In genomic region chr6:29666826-29667130, GRCh38 we compare ENCODE assay signal across 33 cellular contexts. TPM values are rescaled to one million over a fixed set of nuclear protein-coding genes. Genes with fewer than 3 reads are reported as not detected.
"Had no signal": no experiment of that assay in that cellular context is flagged by ENCODE, and none has a peak within 500 bp of the region (broad histone marks: within the 10 kb centered on the region; RNA-seq: fewer than 3 reads in every experiment).

No MANE protein-coding gene starts in this region.

- ATAC-seq: foreskin keratinocyte; naive thymus-derived CD4-positive, alpha-beta T cell; stimulated activated naive CD8-positive, alpha-beta T cell treated with anti-CD3 and anti-CD28 coated beads, Interleukin-15, amount 100 ng/mL, for 72 hours had no signal

- H3K27ac Mint-ChIP-seq: activated naive CD4-positive, alpha-beta T cell treated with anti-CD3 and anti-CD28 coated beads, Interleukin-2, amount 10 ng/mL, durations not matched to agents 7 days and 5 days; activated naive CD8-positive, alpha-beta T cell treated with anti-CD3 and anti-CD28 coated beads, Interleukin-2, amount 10 ng/mL, durations not matched to agents 7 days and 5 days; activated T-cell treated with anti-CD3 and anti-CD28 coated beads, Interleukin-2, amount 50 U/mL, for 24 hours; brain; mesothelial cell of epicardium; stimulated activated memory B cell treated with anti-CD40 and anti-IgM and Interleukin-4, amounts not matched to agents 10 μg/mL and 1 μg/mL and 100 μg/mL, for 72 hours; stimulated activated naive CD8-positive, alpha-beta T cell treated with anti-CD3 and anti-CD28 coated beads, Interleukin-15, amount 100 ng/mL, for 72 hours had no signal

- H3K9me3 Mint-ChIP-seq: activated naive CD4-positive, alpha-beta T cell treated with anti-CD3 and anti-CD28 coated beads, Interleukin-2, amount 10 ng/mL, durations not matched to agents 7 days and 5 days; activated naive CD8-positive, alpha-beta T cell treated with anti-CD3 and anti-CD28 coated beads, Interleukin-2, amount 10 ng/mL, durations not matched to agents 7 days and 5 days; activated T-cell treated with anti-CD3 and anti-CD28 coated beads, Interleukin-2, amount 50 U/mL, for 24 hours; brain; mesothelial cell of epicardium; naive thymus-derived CD4-positive, alpha-beta T cell; neural crest cell; stimulated activated memory B cell treated with anti-CD40 and anti-IgM and Interleukin-4, amounts not matched to agents 10 μg/mL and 1 μg/mL and 100 μg/mL, for 72 hours; stimulated activated naive CD8-positive, alpha-beta T cell treated with anti-CD3 and anti-CD28 coated beads, Interleukin-15, amount 100 ng/mL, for 72 hours had no signal

- H3K27me3 ChIP-seq: ascending aorta, foreskin keratinocyte, right atrium auricular region had no signal

- H3K36me3 ChIP-seq: ascending aorta, esophagus muscularis mucosa, heart left ventricle, right atrium auricular region, tibial artery had no signal

- H3K4me3 Mint-ChIP-seq: activated naive CD4-positive, alpha-beta T cell treated with anti-CD3 and anti-CD28 coated beads, Interleukin-2, amount 10 ng/mL, durations not matched to agents 7 days and 5 days; activated naive CD8-positive, alpha-beta T cell treated with anti-CD3 and anti-CD28 coated beads, Interleukin-2, amount 10 ng/mL, durations not matched to agents 7 days and 5 days; activated T-cell treated with anti-CD3 and anti-CD28 coated beads, Interleukin-2, amount 50 U/mL, for 24 hours; brain; mesothelial cell of epicardium; naive thymus-derived CD4-positive, alpha-beta T cell; neural crest cell; stimulated activated memory B cell treated with anti-CD40 and anti-IgM and Interleukin-4, amounts not matched to agents 10 μg/mL and 1 μg/mL and 100 μg/mL, for 72 hours; stimulated activated naive CD8-positive, alpha-beta T cell treated with anti-CD3 and anti-CD28 coated beads, Interleukin-15, amount 100 ng/mL, for 72 hours had no signal

- H3K4me1 Mint-ChIP-seq: activated naive CD4-positive, alpha-beta T cell treated with anti-CD3 and anti-CD28 coated beads, Interleukin-2, amount 10 ng/mL, durations not matched to agents 7 days and 5 days; brain; naive thymus-derived CD4-positive, alpha-beta T cell; stimulated activated naive CD8-positive, alpha-beta T cell treated with anti-CD3 and anti-CD28 coated beads, Interleukin-15, amount 100 ng/mL, for 72 hours had no signal

- H3K4me1 ChIP-seq: ascending aorta, esophagus muscularis mucosa, right atrium auricular region had no signal

- DNase-seq: activated CD4-positive, alpha-beta T cell treated with anti-CD3 and anti-CD28 coated beads for 48 hours; activated CD4-positive, alpha-beta T cell treated with anti-CD3 and anti-CD28 coated beads, Interleukin-2, amount 50 U/mL, for 48 hours; activated CD8-positive, alpha-beta memory T cell treated with anti-CD3 and anti-CD28 coated beads for 24 hours; activated gamma-delta T cell; activated naive CD4-positive, alpha-beta T cell treated with anti-CD3 and anti-CD28 coated beads, Interleukin-2, amount 10 ng/mL, durations not matched to agents 7 days and 5 days; activated naive CD8-positive, alpha-beta T cell treated with anti-CD3 and anti-CD28 coated beads, Interleukin-2, amount 10 ng/mL, durations not matched to agents 7 days and 5 days; activated T-cell treated with anti-CD3 and anti-CD28 coated beads, Interleukin-2, amount 50 U/mL, for 24 hours; foreskin keratinocyte; heart left ventricle; hypothalamus; islet precursor cell; mammary epithelial cell; naive thymus-derived CD4-positive, alpha-beta T cell; stimulated activated CD4-positive, alpha-beta T cell treated with anti-CD3 and anti-CD28 coated beads, Interleukin-1b, Interleukin-23, amount 100 ng/mL, for 48 hours; stimulated activated CD4-positive, alpha-beta T cell treated with anti-CD3 and anti-CD28 coated beads, Interleukin-4, amount 100 ng/mL, for 4 hours; stimulated activated CD8-positive, alpha-beta memory T cell treated with anti-CD3 and anti-CD28 coated beads, Interleukin-4, amount 100 ng/mL, for 48 hours; stimulated activated naive CD8-positive, alpha-beta T cell treated with anti-CD3 and anti-CD28 coated beads, Interleukin-15, amount 100 ng/mL, for 72 hours had no signal

- H3K4me3 ChIP-seq: ascending aorta, esophagus muscularis mucosa, heart left ventricle, right atrium auricular region, smooth muscle cell, tibial artery had no signal

- H3K27ac ChIP-seq: ascending aorta, esophagus muscularis mucosa, foreskin keratinocyte, heart left ventricle, tibial artery had no signal

- H3K36me3 Mint-ChIP-seq: activated naive CD4-positive, alpha-beta T cell treated with anti-CD3 and anti-CD28 coated beads, Interleukin-2, amount 10 ng/mL, durations not matched to agents 7 days and 5 days; brain; mesothelial cell of epicardium; stimulated activated memory B cell treated with anti-CD40 and anti-IgM and Interleukin-4, amounts not matched to agents 10 μg/mL and 1 μg/mL and 100 μg/mL, for 72 hours had no signal

- H3K9me3 ChIP-seq: ascending aorta, esophagus muscularis mucosa, heart left ventricle, right atrium auricular region, tibial artery had no signal

- H3K4me2 ChIP-seq: smooth muscle cell had no signal

RNA-seq across cellular contexts. Expression of gene MOG, which starts 9.9 kb away (rescaled TPM):
- total RNA-seq: activated naive CD8-positive, alpha-beta T cell treated with anti-CD3 and anti-CD28 coated beads, Interleukin-2, amount 10 ng/mL, durations not matched to agents 7 days and 5 days; ascending aorta; esophagus muscularis mucosa; foreskin keratinocyte; liver; mammary epithelial cell; naive thymus-derived CD4-positive, alpha-beta T cell; neural crest cell; omental fat pad; pulmonary artery endothelial cell; smooth muscle cell; T-helper 1 cell treated with Interleukin-12 subunit alpha and Interleukin-12 subunit beta and Interleukin-4 antibody, amounts not matched to agents 30 ng/mL and 1 ng/mL, for 36 hours; ureter had no signal
- polyA plus RNA-seq: foreskin keratinocyte; liver; mammary epithelial cell; naive thymus-derived CD4-positive, alpha-beta T cell; smooth muscle cell had no signal

RNA-seq across cellular contexts. Expression of gene ZFP57, which starts 14.2 kb away (rescaled TPM):
- total RNA-seq: ascending aorta, cardiac septum, chondrocyte, liver, neural crest cell, pulmonary artery endothelial cell, smooth muscle cell had no signal
- polyA plus RNA-seq: liver, smooth muscle cell had no signal
